8 cellular contexts compared by ENCODE assay signal in genomic region chr1:151992345-151993083, GRCh38. TPM values are rescaled to one million over a fixed set of nuclear protein-coding genes. Genes with fewer than 3 reads are reported as not detected.
A peak's percentile ranks its signal among the peaks of the same experiment; 100 is the strongest.
DNase-seq lines count a peak whose midpoint lies in the region; ATAC-seq and TF ChIP-seq lines count a peak whose summit lies in the region.

No MANE protein-coding gene starts in this region.

- CTCF ChIA-PET in activated naive CD4-positive, alpha-beta T cell treated with anti-CD3 and anti-CD28 coated beads, Interleukin-2, amount 10 ng/mL, durations not matched to agents 7 days and 5 days (lab: Charles Lee) = interaction anchor here (0.9 to 7.9 kb wide), 5 partner anchors 8 to 62 kb away, joined by 3 to 104 read pairs (median 3); no protein-coding TSS in a partner anchor

- peak overlapping the region; percentile 93 for H3K4me3 Mint-ChIP-seq in activated naive CD4-positive, alpha-beta T cell treated with anti-CD3 and anti-CD28 coated beads, Interleukin-2, amount 10 ng/mL, durations not matched to agents 7 days and 5 days
- peak overlapping the region; percentile 88 for H3K4me3 Mint-ChIP-seq in osteocyte (ENCODE audit: unreplicated experiment)

- H3K4me1 Mint-ChIP-seq in activated naive CD4-positive, alpha-beta T cell treated with anti-CD3 and anti-CD28 coated beads, Interleukin-2, amount 10 ng/mL, durations not matched to agents 7 days and 5 days = peaks cover 64% of the 10 kb centered on the region
- H3K4me1 Mint-ChIP-seq in osteocyte (ENCODE audit: unreplicated experiment) = peaks cover 71% of the 10 kb centered on the region

- no peaks in the 10 kb centered on the region for H3K9me3 Mint-ChIP-seq in activated naive CD4-positive, alpha-beta T cell treated with anti-CD3 and anti-CD28 coated beads, Interleukin-2, amount 10 ng/mL, durations not matched to agents 7 days and 5 days
- H3K9me3 Mint-ChIP-seq in osteocyte (ENCODE audit: unreplicated experiment) = no peaks in the 10 kb centered on the region

- peak; percentile 72 for ATAC-seq in Right ventricle myocardium inferior

- no peaks in the 10 kb centered on the region for H3K27me3 Mint-ChIP-seq in activated naive CD4-positive, alpha-beta T cell treated with anti-CD3 and anti-CD28 coated beads, Interleukin-2, amount 10 ng/mL, durations not matched to agents 7 days and 5 days
- no peaks in the 10 kb centered on the region for H3K27me3 Mint-ChIP-seq in osteocyte (ENCODE audit: unreplicated experiment)

- intact Hi-C loops in Right ventricle myocardium inferior (cut with DNase I) = no loop called here

- DNase-seq in GM04503 (ENCODE audit: low read depth) = peak; percentile 92
- peak; percentile 50 for DNase-seq in NCI-H510A treated with DMSO at 0.1 percent for 48 hours (lab: John Stamatoyannopoulos, UW)
- peak; percentile 36 for DNase-seq in activated naive CD4-positive, alpha-beta T cell treated with anti-CD3 and anti-CD28 coated beads, Interleukin-2, amount 10 ng/mL, durations not matched to agents 7 days and 5 days
- peak; percentile 91 for DNase-seq in Right ventricle myocardium inferior (ENCODE audit: missing footprints)
- peak; percentile 88 for DNase-seq in osteocyte (ENCODE audit: extremely low spot score, unreplicated experiment)
- no peak for DNase-seq in NCI-H1930 (lab: John Stamatoyannopoulos, UW)
- no peak for DNase-seq in NAMALWA (ENCODE audit: low spot score)
- DNase-seq in superior temporal gyrus (ENCODE audit: extremely low spot score) = no peak

- H3K36me3 Mint-ChIP-seq in activated naive CD4-positive, alpha-beta T cell treated with anti-CD3 and anti-CD28 coated beads, Interleukin-2, amount 10 ng/mL, durations not matched to agents 7 days and 5 days = peaks cover 36% of the 10 kb centered on the region
- no peaks in the 10 kb centered on the region for H3K36me3 Mint-ChIP-seq in osteocyte (ENCODE audit: unreplicated experiment)

- peak overlapping the region; percentile 97 for H3K27ac Mint-ChIP-seq in activated naive CD4-positive, alpha-beta T cell treated with anti-CD3 and anti-CD28 coated beads, Interleukin-2, amount 10 ng/mL, durations not matched to agents 7 days and 5 days
- peak overlapping the region; percentile 97 for H3K27ac Mint-ChIP-seq in osteocyte (ENCODE audit: unreplicated experiment)

- TF ChIP-seq CTCF in osteocyte (IDR thresholded peaks at IDR 0.05) = no peak

RNA-seq across cellular contexts. Expression of gene S100A10, which starts 1.1 kb away (rescaled TPM):
- total RNA-seq in Right ventricle myocardium inferior (290 TPM), osteocyte (227 and 234 TPM in 2 replicates)

RNA-seq across cellular contexts. Expression of gene S100A11, which starts 44.3 kb away (rescaled TPM):
- total RNA-seq in Right ventricle myocardium inferior (92.0 TPM), osteocyte (443 and 446 TPM in 2 replicates)

Comparison
In these comparisons a context has a peak if more than half of its experiments do, and no peak if none do; other contexts are left out.
1. DNase-seq: peak in GM04503 (single experiment), NCI-H510A treated with DMSO at 0.1 percent for 48 hours (single experiment), activated naive CD4-positive, alpha-beta T cell treated with anti-CD3 and anti-CD28 coated beads, Interleukin-2, amount 10 ng/mL, durations not matched to agents 7 days and 5 days (single experiment), Right ventricle myocardium inferior (single experiment) and osteocyte (single experiment); none in NCI-H1930 (0 of 2), NAMALWA (single experiment) and superior temporal gyrus (single experiment).